Comparison of ENCODE assay signal across 30 cellular contexts in the genomic region with DNA sequence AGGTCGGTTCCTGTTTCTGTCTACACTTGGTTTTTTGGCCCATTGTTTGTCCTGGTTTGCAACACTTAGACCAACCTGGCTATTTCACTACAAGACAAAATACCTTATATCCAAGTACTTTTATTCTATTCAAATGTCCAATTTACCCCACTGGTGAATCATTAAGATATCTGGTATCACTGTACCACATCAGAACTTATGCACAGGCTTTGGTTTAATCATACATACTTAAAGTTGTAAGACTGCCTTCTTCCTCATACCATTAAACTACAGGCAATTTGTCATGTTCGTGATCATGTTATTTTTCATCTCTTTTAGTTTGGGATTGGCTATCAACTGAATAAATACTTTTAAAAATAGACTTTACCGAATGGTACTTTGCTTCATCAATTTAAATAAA. TPM values are rescaled to one million over a fixed set of nuclear protein-coding genes. Genes with fewer than 3 reads are reported as not detected.
"Had no signal": no experiment of that assay in that cellular context is flagged by ENCODE, and none has a peak within 500 bp of the region (broad histone marks: within the 10 kb centered on the region; RNA-seq: fewer than 3 reads in every experiment).

No MANE protein-coding gene starts in this region.

- H3K9me3 Mint-ChIP-seq: activated CD8-positive, alpha-beta T cell treated with anti-CD3 and anti-CD28 coated beads for 36 hours; activated T-cell treated with anti-CD3 and anti-CD28 coated beads, Interleukin-2, amount 50 U/mL, for 4 hours; activated T-helper 17 cell treated with anti-CD3 and anti-CD28 coated beads, Interleukin-2, amount 50 U/mL, for 72 hours had no signal

- H3K9me3 ChIP-seq: body of pancreas, colonic mucosa, esophagus muscularis mucosa, gastroesophageal sphincter, heart right ventricle had no signal

- H3K4me3 Mint-ChIP-seq: activated CD8-positive, alpha-beta T cell treated with anti-CD3 and anti-CD28 coated beads for 36 hours; activated naive CD8-positive, alpha-beta T cell; activated T-cell treated with anti-CD3 and anti-CD28 coated beads, Interleukin-2, amount 50 U/mL, for 4 hours; activated T-helper 17 cell treated with anti-CD3 and anti-CD28 coated beads, Interleukin-2, amount 50 U/mL, for 72 hours had no signal

- H3K27ac Mint-ChIP-seq: activated CD8-positive, alpha-beta T cell treated with anti-CD3 and anti-CD28 coated beads for 36 hours; activated naive CD8-positive, alpha-beta T cell; activated T-helper 17 cell treated with anti-CD3 and anti-CD28 coated beads, Interleukin-2, amount 50 U/mL, for 72 hours had no signal

- H3K4me1 Mint-ChIP-seq: activated T-helper 17 cell treated with anti-CD3 and anti-CD28 coated beads, Interleukin-2, amount 50 U/mL, for 72 hours had no signal

- H3K4me1 ChIP-seq: body of pancreas, colonic mucosa, esophagus muscularis mucosa, gastroesophageal sphincter, heart right ventricle had no signal

- DNase-seq: activated CD4-positive, alpha-beta T cell treated with anti-CD3 and anti-CD28 coated beads for 1 hour; activated CD4-positive, alpha-beta T cell treated with anti-CD3 and anti-CD28 coated beads for 48 hours; activated CD4-positive, alpha-beta T cell treated with anti-CD3 and anti-CD28 coated beads, Interleukin-2, amount 50 U/mL, for 1 hour; activated CD4-positive, alpha-beta T cell treated with anti-CD3 and anti-CD28 coated beads, Interleukin-2, amount 50 U/mL, for 48 hours; activated CD8-positive, alpha-beta memory T cell treated with anti-CD3 and anti-CD28 coated beads for 24 hours; activated CD8-positive, alpha-beta T cell treated with anti-CD3 and anti-CD28 coated beads for 36 hours; activated effector memory CD4-positive, alpha-beta T cell treated with Interleukin-2 at 50 U/mL for 16 hours; activated gamma-delta T cell treated with Interleukin-2 at 50 U/mL for 16 hours; activated naive CD4-positive, alpha-beta T cell treated with anti-CD3 and anti-CD28 coated beads, Interleukin-2, amount 50 U/mL, for 16 hours; activated naive CD4-positive, alpha-beta T cell treated with Interleukin-2 at 50 U/mL for 16 hours; activated T-cell treated with anti-CD3 and anti-CD28 coated beads, Interleukin-2, amount 50 U/mL, for 4 hours; amniotic stem cell; aorta; body of pancreas; central memory CD4-positive, alpha-beta T cell; cerebellar nuclear complex; colonic mucosa; effector CD8-positive, alpha-beta T cell; erythroblast; heart right ventricle; T-helper 2 cell had no signal

- H3K4me3 ChIP-seq: body of pancreas, cardiac muscle cell, colonic mucosa, esophagus muscularis mucosa, gastroesophageal sphincter, heart right ventricle had no signal

- H3K36me3 Mint-ChIP-seq: activated naive CD8-positive, alpha-beta T cell had no signal

- H3K27me3 ChIP-seq: body of pancreas, cardiac muscle cell, colonic mucosa, esophagus muscularis mucosa, gastroesophageal sphincter had no signal

- H3K36me3 ChIP-seq: cardiac muscle cell, colonic mucosa, esophagus muscularis mucosa, gastroesophageal sphincter, heart right ventricle had no signal

- H3K27ac ChIP-seq: body of pancreas, cardiac muscle cell, colonic mucosa, esophagus muscularis mucosa, gastroesophageal sphincter, heart right ventricle had no signal

- H3K27me3 Mint-ChIP-seq: activated CD8-positive, alpha-beta T cell treated with anti-CD3 and anti-CD28 coated beads for 36 hours had no signal

- ATAC-seq: activated CD8-positive, alpha-beta T cell treated with anti-CD3 and anti-CD28 coated beads for 36 hours; activated T-cell treated with anti-CD3 and anti-CD28 coated beads, Interleukin-2, amount 50 U/mL, for 4 hours; activated T-helper 17 cell treated with anti-CD3 and anti-CD28 coated beads, Interleukin-2, amount 50 U/mL, for 72 hours; body of pancreas; gastroesophageal sphincter; heart right ventricle had no signal

RNA-seq across cellular contexts. Expression of gene ATOH1, which starts 53.0 kb away (rescaled TPM):
- total RNA-seq: activated CD8-positive, alpha-beta T cell treated with anti-CD3 and anti-CD28 coated beads for 36 hours; activated T-cell treated with anti-CD3 and anti-CD28 coated beads, Interleukin-2, amount 50 U/mL, for 4 hours; activated T-helper 17 cell treated with anti-CD3 and anti-CD28 coated beads, Interleukin-2, amount 50 U/mL, for 72 hours; aorta; body of pancreas; cardiac muscle cell; dermis microvascular lymphatic vessel endothelial cell; endothelial cell of umbilical vein; esophagus muscularis mucosa; gastroesophageal sphincter; glomerular endothelial cell; heart right ventricle; T-helper 1 cell treated with Interleukin-12 subunit alpha and Interleukin-12 subunit beta and Interleukin-4 antibody, amounts not matched to agents 30 ng/mL and 1 ng/mL, for 36 hours had no signal
